Comparison of ENCODE assay signal across 29 cellular contexts in the genomic region with DNA sequence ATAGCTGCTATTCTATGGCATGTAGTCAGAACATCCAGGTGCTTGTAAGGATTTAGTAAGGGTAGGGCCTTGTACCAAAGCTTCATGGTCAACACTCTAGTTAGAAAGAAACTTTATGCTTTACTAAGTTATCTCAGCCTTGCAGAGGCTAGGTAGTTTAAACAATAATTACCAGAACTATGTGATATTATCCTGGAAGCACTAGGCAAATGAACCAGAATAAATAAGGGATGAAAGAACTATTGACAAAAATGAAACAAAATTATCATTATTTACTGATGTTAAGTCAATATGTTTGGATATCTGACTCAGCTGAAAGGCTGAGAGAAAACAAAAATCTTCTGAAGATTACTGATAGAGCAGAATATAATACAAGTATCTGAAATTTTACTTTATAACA.
"Had no signal": no experiment of that assay in that cellular context is flagged by ENCODE, and none has a peak within 500 bp of the region (broad histone marks: within the 10 kb centered on the region; RNA-seq: fewer than 3 reads in every experiment).

No MANE protein-coding gene starts in this region.

- H3K27ac ChIP-seq: adrenal gland, ascending aorta, body of pancreas, brain microvascular endothelial cell, breast epithelium, cardiac muscle cell had no signal

- H3K36me3 ChIP-seq: adrenal gland, ascending aorta, brain microvascular endothelial cell, breast epithelium, cardiac muscle cell had no signal

- H3K4me1 ChIP-seq: adrenal gland, ascending aorta, body of pancreas, breast epithelium had no signal

- H3K4me3 ChIP-seq: adrenal gland, ascending aorta, body of pancreas, breast epithelium, cardiac muscle cell had no signal

- DNase-seq: activated effector memory CD4-positive, alpha-beta T cell treated with anti-CD3 and anti-CD28 coated beads, Interleukin-2, amount 50 U/mL, for 16 hours; activated effector memory CD4-positive, alpha-beta T cell treated with Interleukin-2 at 50 U/mL for 16 hours; activated gamma-delta T cell; activated gamma-delta T cell treated with Interleukin-2 at 50 U/mL for 16 hours; activated naive CD4-positive, alpha-beta T cell; activated naive CD4-positive, alpha-beta T cell treated with anti-CD3 and anti-CD28 coated beads for 36 hours; activated naive CD4-positive, alpha-beta T cell treated with anti-CD3 and anti-CD28 coated beads, Interleukin-2, amount 10 ng/mL, durations not matched to agents 7 days and 5 days; activated naive CD4-positive, alpha-beta T cell treated with anti-CD3 and anti-CD28 coated beads, Interleukin-2, amount 50 U/mL, for 16 hours; activated naive CD4-positive, alpha-beta T cell treated with Interleukin-2 at 50 U/mL for 16 hours; activated naive CD8-positive, alpha-beta T cell treated with anti-CD3 and anti-CD28 coated beads for 36 hours; activated naive CD8-positive, alpha-beta T cell treated with anti-CD3 and anti-CD28 coated beads, Interleukin-2, amount 10 ng/mL, durations not matched to agents 7 days and 5 days; activated naive CD8-positive, alpha-beta T cell treated with anti-CD3 and anti-CD28 coated beads, Interleukin-2, amount 50 U/mL, for 24 hours; activated T-cell treated with anti-CD3 and anti-CD28 coated beads, Interleukin-2, amount 50 U/mL, for 24 hours; activated T-cell treated with anti-CD3 and anti-CD28 coated beads, Interleukin-2, amount 50 U/mL, for 4 hours; activated T-cell treated with anti-CD3 and anti-CD28 coated beads, Interleukin-2, amount 50 U/mL, for 48 hours; activated T-cell treated with anti-CD3 and anti-CD28 coated beads, Interleukin-2, amount 50 U/mL, for 72 hours; adrenal gland; amniotic stem cell; amygdala; anterior cingulate cortex; aorta; body of pancreas; brain microvascular endothelial cell; caudate nucleus; central memory CD4-positive, alpha-beta T cell; cerebellar nuclear complex had no signal

- H3K27me3 ChIP-seq: adrenal gland, ascending aorta, body of pancreas, brain microvascular endothelial cell, breast epithelium, cardiac muscle cell had no signal

- H3K9me3 ChIP-seq: adrenal gland, ascending aorta, body of pancreas, breast epithelium had no signal
